1 cellular context compared by ENCODE assay signal in the genomic region with DNA sequence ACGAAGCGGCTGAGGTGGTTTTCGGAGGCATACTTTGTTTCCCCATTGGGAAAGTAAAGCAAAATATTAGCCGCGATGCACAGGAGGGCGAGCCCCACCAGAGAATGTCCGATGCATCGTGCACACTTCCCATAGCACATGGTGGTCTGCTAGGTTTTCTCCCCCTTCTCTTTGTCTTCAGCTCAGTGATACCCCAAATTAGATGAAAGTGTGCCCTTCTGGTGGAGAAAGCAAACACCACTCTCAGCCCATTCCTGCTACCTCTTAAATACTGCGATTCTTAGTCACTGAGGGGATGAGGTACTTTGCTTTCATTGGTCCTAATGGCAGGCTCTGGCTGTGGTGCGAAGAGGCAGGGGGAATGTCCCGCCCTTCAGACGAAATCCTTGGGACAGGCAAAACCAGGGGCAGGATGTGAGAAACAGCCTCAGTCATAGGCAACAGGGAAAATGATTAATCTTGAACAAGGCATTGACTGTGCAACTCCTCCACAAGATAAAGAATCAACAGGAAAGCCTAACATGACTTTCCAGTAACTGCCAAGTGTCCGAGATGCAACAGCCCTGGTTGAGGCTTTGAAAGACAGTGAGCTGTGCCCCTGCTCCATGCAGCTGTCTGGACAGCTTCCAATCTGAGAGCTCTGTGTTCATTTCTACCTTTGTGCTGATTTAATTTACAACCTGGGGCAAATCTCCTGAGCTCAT.
A peak's percentile ranks its signal among the peaks of the same experiment; 100 is the strongest.
TF ChIP-seq lines count a peak whose summit lies in the region.

Gene TM4SF1, minus strand, starts transcription at position 242 of the 704 bp plus-strand sequence. Its CDS starts 102 bp downstream, at position 140.

TF ChIP-seq in HepG2, 621 proteins besides CTCF, POLR2A, EP300 and RAD21 (continued from another document and continues in another):
- TF ChIP-seq AKNA (CRISPR knock-in tag; IDR thresholded peaks at IDR 0.05; ENCODE audit: borderline replicate concordance), result no peak
- TF ChIP-seq KAT7 (CRISPR knock-in tag; IDR thresholded peaks at IDR 0.05; ENCODE audit: borderline replicate concordance), result no peak
- no peak for TF ChIP-seq ATAD3A (CRISPR knock-in tag; IDR thresholded peaks at IDR 0.05)
- no peak for TF ChIP-seq ZNF619 (CRISPR knock-in tag; IDR thresholded peaks at IDR 0.05)
- no peak; the same call in 1 of the 2 replicates for TF ChIP-seq JUNB (CRISPR knock-in tag; IDR thresholded peaks at IDR 0.05; ENCODE audit: borderline replicate concordance)
- TF ChIP-seq ZKSCAN5 (CRISPR knock-in tag; IDR thresholded peaks at IDR 0.05), result no peak
- no peak; the same call in 1 of the 2 replicates for TF ChIP-seq ZNF770 (CRISPR knock-in tag; IDR thresholded peaks at IDR 0.05)
- peak; percentile 48; the same call in 1 of the 2 replicates for TF ChIP-seq ATF1 (CRISPR knock-in tag; IDR thresholded peaks at IDR 0.05)
- 0 out of 2 replicates have a peak, but pooled peaks have one; percentile 20 for TF ChIP-seq ARNTL (CRISPR knock-in tag; IDR thresholded peaks at IDR 0.05)
- peak; percentile 63; the same call in 1 of the 2 replicates for TF ChIP-seq ZNF124 (CRISPR knock-in tag; IDR thresholded peaks at IDR 0.05)
- TF ChIP-seq ATF5 (CRISPR knock-in tag; IDR thresholded peaks at IDR 0.05; ENCODE audit: low read depth), result no peak
- peak; percentile 84; the same call in 1 of the 2 replicates for TF ChIP-seq SMAD3 (CRISPR knock-in tag; IDR thresholded peaks at IDR 0.05)
- peak; percentile 40; the same call in 1 of the 2 replicates for TF ChIP-seq ELF3 (CRISPR knock-in tag; IDR thresholded peaks at IDR 0.05)
- TF ChIP-seq ZNF205 (CRISPR knock-in tag; IDR thresholded peaks at IDR 0.05), result no peak
- TF ChIP-seq, protein P1, sequence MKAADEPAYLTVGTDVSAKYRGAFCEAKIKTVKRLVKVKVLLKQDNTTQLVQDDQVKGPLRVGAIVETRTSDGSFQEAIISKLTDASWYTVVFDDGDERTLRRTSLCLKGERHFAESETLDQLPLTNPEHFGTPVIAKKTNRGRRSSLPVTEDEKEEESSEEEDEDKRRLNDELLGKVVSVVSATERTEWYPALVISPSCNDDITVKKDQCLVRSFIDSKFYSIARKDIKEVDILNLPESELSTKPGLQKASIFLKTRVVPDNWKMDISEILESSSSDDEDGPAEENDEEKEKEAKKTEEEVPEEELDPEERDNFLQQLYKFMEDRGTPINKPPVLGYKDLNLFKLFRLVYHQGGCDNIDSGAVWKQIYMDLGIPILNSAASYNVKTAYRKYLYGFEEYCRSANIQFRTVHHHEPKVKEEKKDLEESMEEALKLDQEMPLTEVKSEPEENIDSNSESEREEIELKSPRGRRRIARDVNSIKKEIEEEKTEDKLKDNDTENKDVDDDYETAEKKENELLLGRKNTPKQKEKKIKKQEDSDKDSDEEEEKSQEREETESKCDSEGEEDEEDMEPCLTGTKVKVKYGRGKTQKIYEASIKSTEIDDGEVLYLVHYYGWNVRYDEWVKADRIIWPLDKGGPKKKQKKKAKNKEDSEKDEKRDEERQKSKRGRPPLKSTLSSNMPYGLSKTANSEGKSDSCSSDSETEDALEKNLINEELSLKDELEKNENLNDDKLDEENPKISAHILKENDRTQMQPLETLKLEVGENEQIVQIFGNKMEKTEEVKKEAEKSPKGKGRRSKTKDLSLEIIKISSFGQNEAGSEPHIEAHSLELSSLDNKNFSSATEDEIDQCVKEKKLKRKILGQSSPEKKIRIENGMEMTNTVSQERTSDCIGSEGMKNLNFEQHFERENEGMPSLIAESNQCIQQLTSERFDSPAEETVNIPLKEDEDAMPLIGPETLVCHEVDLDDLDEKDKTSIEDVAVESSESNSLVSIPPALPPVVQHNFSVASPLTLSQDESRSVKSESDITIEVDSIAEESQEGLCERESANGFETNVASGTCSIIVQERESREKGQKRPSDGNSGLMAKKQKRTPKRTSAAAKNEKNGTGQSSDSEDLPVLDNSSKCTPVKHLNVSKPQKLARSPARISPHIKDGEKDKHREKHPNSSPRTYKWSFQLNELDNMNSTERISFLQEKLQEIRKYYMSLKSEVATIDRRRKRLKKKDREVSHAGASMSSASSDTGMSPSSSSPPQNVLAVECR (CRISPR knock-in tag; IDR thresholded peaks at IDR 0.05; ENCODE audit: borderline replicate concordance), result peak; percentile 56; the same call in 1 of the 2 replicates
- TF ChIP-seq MED1 (CRISPR knock-in tag; IDR thresholded peaks at IDR 0.05), result peak; percentile 96
- TF ChIP-seq MBD4 (IDR thresholded peaks at IDR 0.05; ENCODE audit: borderline replicate concordance, low read length), result 0 out of 2 replicates have a peak, but pooled peaks have one; percentile 64
- peak; percentile 33 for TF ChIP-seq PHF5A (CRISPR knock-in tag; IDR thresholded peaks at IDR 0.05; ENCODE audit: low read depth, unreplicated experiment)
- TF ChIP-seq ZNF615 (CRISPR knock-in tag; IDR thresholded peaks at IDR 0.05; ENCODE audit: borderline replicate concordance), result peak; percentile 92; the same call in 1 of the 2 replicates
- peak; percentile 72 for TF ChIP-seq BORCS8-MEF2B (CRISPR knock-in tag; IDR thresholded peaks at IDR 0.05)
- no peak for TF ChIP-seq ZBTB21 (CRISPR knock-in tag; IDR thresholded peaks at IDR 0.05)
- no peak for TF ChIP-seq FIP1L1 (IDR thresholded peaks at IDR 0.05; ENCODE audit: borderline replicate concordance, insufficient read depth, low read depth, low read length)
- no peak for TF ChIP-seq ZNF24 (IDR thresholded peaks at IDR 0.05)
- no peak for TF ChIP-seq FOSL1 (CRISPR knock-in tag; IDR thresholded peaks at IDR 0.05; ENCODE audit: borderline replicate concordance)
- TF ChIP-seq GATAD1 (CRISPR knock-in tag; IDR thresholded peaks at IDR 0.05), result peak; percentile 50; the same call in 1 of the 2 replicates
- TF ChIP-seq ZFP36 (IDR thresholded peaks at IDR 0.05; ENCODE audit: borderline replicate concordance, low read depth, low read length, partially characterized antibody), result no peak
- TF ChIP-seq, protein P2, sequence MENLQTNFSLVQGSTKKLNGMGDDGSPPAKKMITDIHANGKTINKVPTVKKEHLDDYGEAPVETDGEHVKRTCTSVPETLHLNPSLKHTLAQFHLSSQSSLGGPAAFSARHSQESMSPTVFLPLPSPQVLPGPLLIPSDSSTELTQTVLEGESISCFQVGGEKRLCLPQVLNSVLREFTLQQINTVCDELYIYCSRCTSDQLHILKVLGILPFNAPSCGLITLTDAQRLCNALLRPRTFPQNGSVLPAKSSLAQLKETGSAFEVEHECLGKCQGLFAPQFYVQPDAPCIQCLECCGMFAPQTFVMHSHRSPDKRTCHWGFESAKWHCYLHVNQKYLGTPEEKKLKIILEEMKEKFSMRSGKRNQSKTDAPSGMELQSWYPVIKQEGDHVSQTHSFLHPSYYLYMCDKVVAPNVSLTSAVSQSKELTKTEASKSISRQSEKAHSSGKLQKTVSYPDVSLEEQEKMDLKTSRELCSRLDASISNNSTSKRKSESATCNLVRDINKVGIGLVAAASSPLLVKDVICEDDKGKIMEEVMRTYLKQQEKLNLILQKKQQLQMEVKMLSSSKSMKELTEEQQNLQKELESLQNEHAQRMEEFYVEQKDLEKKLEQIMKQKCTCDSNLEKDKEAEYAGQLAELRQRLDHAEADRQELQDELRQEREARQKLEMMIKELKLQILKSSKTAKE (CRISPR knock-in tag; IDR thresholded peaks at IDR 0.05; ENCODE audit: borderline replicate concordance), result peak; percentile 89
- TF ChIP-seq, protein P3, sequence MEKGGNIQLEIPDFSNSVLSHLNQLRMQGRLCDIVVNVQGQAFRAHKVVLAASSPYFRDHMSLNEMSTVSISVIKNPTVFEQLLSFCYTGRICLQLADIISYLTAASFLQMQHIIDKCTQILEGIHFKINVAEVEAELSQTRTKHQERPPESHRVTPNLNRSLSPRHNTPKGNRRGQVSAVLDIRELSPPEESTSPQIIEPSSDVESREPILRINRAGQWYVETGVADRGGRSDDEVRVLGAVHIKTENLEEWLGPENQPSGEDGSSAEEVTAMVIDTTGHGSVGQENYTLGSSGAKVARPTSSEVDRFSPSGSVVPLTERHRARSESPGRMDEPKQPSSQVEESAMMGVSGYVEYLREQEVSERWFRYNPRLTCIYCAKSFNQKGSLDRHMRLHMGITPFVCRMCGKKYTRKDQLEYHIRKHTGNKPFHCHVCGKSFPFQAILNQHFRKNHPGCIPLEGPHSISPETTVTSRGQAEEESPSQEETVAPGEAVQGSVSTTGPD (CRISPR knock-in tag; IDR thresholded peaks at IDR 0.05), result peak; percentile 57; the same call in 1 of the 2 replicates
- TF ChIP-seq FOXJ3 (CRISPR knock-in tag; IDR thresholded peaks at IDR 0.05; ENCODE audit: borderline replicate concordance), result peak; percentile 89; the same call in 1 of the 2 replicates
- no peak for TF ChIP-seq LBX2 (CRISPR knock-in tag; IDR thresholded peaks at IDR 0.05; ENCODE audit: borderline replicate concordance)
- TF ChIP-seq JARID2 (CRISPR knock-in tag; IDR thresholded peaks at IDR 0.05; ENCODE audit: insufficient replicate concordance), result no peak
- no peak for TF ChIP-seq SNAI1 (CRISPR knock-in tag; IDR thresholded peaks at IDR 0.05; ENCODE audit: borderline replicate concordance)
- no peak for TF ChIP-seq DMTF1 (CRISPR knock-in tag; IDR thresholded peaks at IDR 0.05)
- TF ChIP-seq ZNF430 (CRISPR knock-in tag; IDR thresholded peaks at IDR 0.05), result no peak; the same call in 1 of the 2 replicates
- TF ChIP-seq ZNF354B (CRISPR knock-in tag; IDR thresholded peaks at IDR 0.05), result no peak
- TF ChIP-seq, protein P4, sequence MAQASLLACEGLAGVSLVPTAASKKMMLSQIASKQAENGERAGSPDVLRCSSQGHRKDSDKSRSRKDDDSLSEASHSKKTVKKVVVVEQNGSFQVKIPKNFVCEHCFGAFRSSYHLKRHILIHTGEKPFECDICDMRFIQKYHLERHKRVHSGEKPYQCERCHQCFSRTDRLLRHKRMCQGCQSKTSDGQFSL (CRISPR knock-in tag; IDR thresholded peaks at IDR 0.05), result peak; percentile 32; the same call in 1 of the 2 replicates
- TF ChIP-seq ZFP36L1 (CRISPR knock-in tag; IDR thresholded peaks at IDR 0.05), result peak; percentile 83; the same call in 1 of the 2 replicates
- no peak for TF ChIP-seq SMARCC2 (IDR thresholded peaks at IDR 0.05)
- TF ChIP-seq ATF7-NPFF (CRISPR knock-in tag; IDR thresholded peaks at IDR 0.05; ENCODE audit: low read depth), result no peak
